17 cellular contexts compared by ENCODE assay signal in the genomic region with DNA sequence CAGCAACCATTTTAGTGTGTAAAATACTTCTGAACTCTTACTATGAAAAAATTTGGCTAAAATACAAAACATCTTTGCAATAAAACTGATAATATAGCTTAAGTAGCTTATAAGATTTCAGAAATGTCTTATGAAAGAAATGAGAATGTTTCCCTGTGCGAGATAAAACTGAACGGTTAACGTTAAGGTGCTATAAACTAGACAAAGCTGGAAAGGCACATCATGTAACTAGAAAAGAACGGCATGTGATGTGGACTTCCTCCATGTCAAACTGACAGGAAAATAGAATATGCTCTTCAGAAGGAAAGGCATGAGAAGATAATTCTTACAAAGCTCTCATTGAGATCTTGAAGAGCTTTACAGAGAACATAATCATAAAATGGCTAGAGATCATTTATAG. TPM values are rescaled to one million over a fixed set of nuclear protein-coding genes. Genes with fewer than 3 reads are reported as not detected.
A peak's percentile ranks its signal among the peaks of the same experiment; 100 is the strongest.
DNase-seq lines count a peak whose midpoint lies in the region; ATAC-seq, FAIRE-seq and TF ChIP-seq lines count a peak whose summit lies in the region.
"Had no signal": no experiment of that assay in that cellular context is flagged by ENCODE, and none has a peak within 500 bp of the region (broad histone marks: within the 10 kb centered on the region; RNA-seq: fewer than 3 reads in every experiment).

No MANE protein-coding gene starts in this region.

- H2BK120ac ChIP-seq in H1 (replicated peaks; ENCODE audit: low read depth, low read length), result no peak overlapping the region

- H3K27me3 Mint-ChIP-seq in activated T-cell treated with anti-CD3 and anti-CD28 coated beads, Interleukin-2, amount 50 U/mL, for 24 hours, result no peaks in the 10 kb centered on the region
- H3K27me3 Mint-ChIP-seq in activated T-cell treated with anti-CD3 and anti-CD28 coated beads, Interleukin-2, amount 50 U/mL, for 4 hours (ENCODE audit: low read depth), result no peaks in the 10 kb centered on the region
- no peaks in the 10 kb centered on the region for H3K27me3 Mint-ChIP-seq in IgD-negative memory B cell
- H3K27me3 Mint-ChIP-seq: stimulated activated naive CD8-positive, alpha-beta T cell treated with anti-CD3 and anti-CD28 coated beads, Interleukin-15, amount 100 ng/mL, for 72 hours had no signal

- H3K18ac ChIP-seq in H1 (ENCODE audit: extremely low read depth, low read length), result no peak overlapping the region

- H3K23me2 ChIP-seq in H1 (ENCODE audit: low read depth, low read length), result no peaks in the 10 kb centered on the region

- H3K4me3 Mint-ChIP-seq in activated T-cell treated with anti-CD3 and anti-CD28 coated beads, Interleukin-2, amount 50 U/mL, for 24 hours, result no peak overlapping the region
- H3K4me3 Mint-ChIP-seq in activated T-cell treated with anti-CD3 and anti-CD28 coated beads, Interleukin-2, amount 50 U/mL, for 4 hours, result no peak overlapping the region
- no peak overlapping the region for H3K4me3 Mint-ChIP-seq in IgD-negative memory B cell
- H3K4me3 Mint-ChIP-seq: stimulated activated naive CD8-positive, alpha-beta T cell treated with anti-CD3 and anti-CD28 coated beads, Interleukin-15, amount 100 ng/mL, for 72 hours had no signal

- H3K9me2 ChIP-seq in neural cell (ENCODE audit: insufficient read depth, low read length), result no peaks in the 10 kb centered on the region

- no peak overlapping the region for H4K91ac ChIP-seq in H1 (replicated peaks; ENCODE audit: insufficient read length, low read length)

- H3K79me2 ChIP-seq in H1 (ENCODE audit: control insufficient read depth in 1 of 2, insufficient read depth in 2 of 2, low read length in 2 of 2) (peaks cover 5 to 94% of the 10 kb centered on the region in 2 experiments; a peak in 3 of 4 replicates), neural cell (replicated peaks; ENCODE audit: insufficient read depth, low read length) (peaks cover 39% of the 10 kb centered on the region)

- H3K79me1 ChIP-seq in H1 (ENCODE audit: low read depth, low read length), result no peaks in the 10 kb centered on the region

- TF ChIP-seq CTCF in H1 (IDR thresholded peaks at IDR 0.05; ENCODE audit: control extremely low read depth in 1 of 3, insufficient read depth in 1 of 3, low read depth in 1 of 3, low read length in 3 of 3) (no peak), neural cell (IDR thresholded peaks at IDR 0.05; ENCODE audit: poor library complexity, severe bottlenecking) (no peak)

- H4K20me1 ChIP-seq in H1 (replicated peaks in 1 of 2; ENCODE audit: control insufficient read depth in 1 of 2, insufficient read depth in 2 of 2, low read length in 2 of 2) (peaks cover 0 to 5% of the 10 kb centered on the region in 2 experiments), neural cell (ENCODE audit: insufficient read depth) (no peaks in the 10 kb centered on the region)

- no peaks in the 10 kb centered on the region for H3F3A ChIP-seq in neural cell (ENCODE audit: insufficient read depth, low read length, poor library complexity, severe bottlenecking)

- no peak overlapping the region for H2AK5ac ChIP-seq in H1 (ENCODE audit: low read depth, low read length)

- H3K9me3 Mint-ChIP-seq in activated T-cell treated with anti-CD3 and anti-CD28 coated beads, Interleukin-2, amount 50 U/mL, for 24 hours, result peaks cover 21% of the 10 kb centered on the region
- peaks cover 4% of the 10 kb centered on the region for H3K9me3 Mint-ChIP-seq in activated T-cell treated with anti-CD3 and anti-CD28 coated beads, Interleukin-2, amount 50 U/mL, for 4 hours
- H3K9me3 Mint-ChIP-seq in IgD-negative memory B cell, result peaks cover 0 to 3% (median 2%) of the 10 kb centered on the region in 3 donors

- H3K9ac ChIP-seq in H1 (replicated peaks in 1 of 4; ENCODE audit: extremely low read depth in 1 of 4, low read depth in 3 of 4, low read length in 3 of 4) (no peak overlapping the region), neural cell (ENCODE audit: low read length) (no peak overlapping the region)

- POLR2A ChIA-PET in H1 (lab: Charles Lee; ENCODE audit: partially characterized antibody), result interaction anchor here (1.5 to 1.6 kb wide), 2 partner anchors 11 to 35 kb away, joined by 3 read pairs; no protein-coding TSS in a partner anchor

- H3K4me1 ChIP-seq in H1 (replicated peaks in 1 of 4; ENCODE audit: control insufficient read depth in 3 of 4, insufficient read depth in 4 of 4, low read length in 3 of 4), result peaks cover 2 to 13% (median 7%) of the 10 kb centered on the region in 4 experiments; a peak in 5 of 7 replicates
- H3K4me1 ChIP-seq: uterus had no signal

- DNase-seq in activated T-cell treated with anti-CD3 and anti-CD28 coated beads, Interleukin-2, amount 50 U/mL, for 24 hours, result no peak
- DNase-seq in activated T-cell treated with anti-CD3 and anti-CD28 coated beads, Interleukin-2, amount 50 U/mL, for 4 hours, result no peak
- DNase-seq in H1 (ENCODE audit: low read depth in 1 of 2, low spot score in 2 of 2) (no peak), NCI-H2227 treated with DMSO at 0.1 percent for 48 hours (lab: John Stamatoyannopoulos, UW) (no peak)
- DNase-seq: activated gamma-delta T cell treated with Interleukin-2 at 50 U/mL for 16 hours; brain microvascular endothelial cell; dorsolateral prefrontal cortex; kidney glomerular epithelial cell; NCI-H1092; NCI-H2171 treated with DMSO at 0.1 percent for 48 hours; SJCRH30; stimulated activated naive CD8-positive, alpha-beta T cell treated with anti-CD3 and anti-CD28 coated beads, Interleukin-15, amount 100 ng/mL, for 72 hours; uterus had no signal

- no peak overlapping the region for H3K56ac ChIP-seq in H1 (replicated peaks; ENCODE audit: insufficient read length, low read depth, low read length)

- H3K4me2 ChIP-seq in H1 (ENCODE audit: insufficient read depth in 1 of 2, low read depth in 2 of 2, low read length in 2 of 2) (no peak overlapping the region), neural cell (ENCODE audit: low read length) (no peak overlapping the region)

- no peak overlapping the region for H4K8ac ChIP-seq in H1 (ENCODE audit: extremely low read depth, insufficient read depth, low read length)

- peak overlapping the region; percentile 51 for H3K27ac Mint-ChIP-seq in activated T-cell treated with anti-CD3 and anti-CD28 coated beads, Interleukin-2, amount 50 U/mL, for 24 hours
- H3K27ac Mint-ChIP-seq in IgD-negative memory B cell, result peak overlapping the region in 2 of 3 donors; percentile 29 to 79
- H3K27ac Mint-ChIP-seq: stimulated activated naive CD8-positive, alpha-beta T cell treated with anti-CD3 and anti-CD28 coated beads, Interleukin-15, amount 100 ng/mL, for 72 hours had no signal

- H3K27ac ChIP-seq in H1 (ENCODE audit: low read depth, low read length) (no peak overlapping the region), neural cell (ENCODE audit: low read length) (no peak overlapping the region)
- H3K27ac ChIP-seq: brain microvascular endothelial cell, SJCRH30 had no signal

- H3K4ac ChIP-seq in H1 (replicated peaks; ENCODE audit: insufficient read length, low read depth, low read length), result no peak overlapping the region

- no peak overlapping the region for H2BK12ac ChIP-seq in H1 (ENCODE audit: low read depth, low read length)

- H3K36me3 Mint-ChIP-seq in activated T-cell treated with anti-CD3 and anti-CD28 coated beads, Interleukin-2, amount 50 U/mL, for 24 hours (ENCODE audit: low read depth), result peaks cover 60% of the 10 kb centered on the region
- H3K36me3 Mint-ChIP-seq in activated T-cell treated with anti-CD3 and anti-CD28 coated beads, Interleukin-2, amount 50 U/mL, for 4 hours (ENCODE audit: insufficient read depth), result peaks cover 25% of the 10 kb centered on the region
- peaks cover 16% of the 10 kb centered on the region for H3K36me3 Mint-ChIP-seq in IgD-negative memory B cell

- H3K9me3 ChIP-seq in H1 (ENCODE audit: insufficient read depth in 2 of 2, low read depth in 1 of 2, low read length in 1 of 2) (no peaks in the 10 kb centered on the region), neural cell (ENCODE audit: low read length) (peaks cover 9% of the 10 kb centered on the region)

- H2AFZ ChIP-seq in H1 (ENCODE audit: low read length) (no peak overlapping the region), neural cell (ENCODE audit: low read depth, low read length) (no peak overlapping the region)

- ATAC-seq in activated T-cell treated with anti-CD3 and anti-CD28 coated beads, Interleukin-2, amount 50 U/mL, for 4 hours, result no peak
- no peak for ATAC-seq in GM19467 (IDR thresholded peaks at IDR 0.05; ENCODE audit: unreplicated experiment)
- no peak for ATAC-seq in HG02852 (IDR thresholded peaks at IDR 0.05; ENCODE audit: unreplicated experiment)
- ATAC-seq: stimulated activated naive CD8-positive, alpha-beta T cell treated with anti-CD3 and anti-CD28 coated beads, Interleukin-15, amount 100 ng/mL, for 72 hours had no signal

- no peak overlapping the region for H2BK20ac ChIP-seq in H1 (ENCODE audit: low read length)

- no peak overlapping the region for H3K23ac ChIP-seq in H1 (ENCODE audit: insufficient read length)

- H3K36me3 ChIP-seq in H1 (ENCODE audit: control insufficient read depth in 2 of 4, insufficient read depth in 4 of 4, low read length in 3 of 4) (peaks cover 0 to 2% (median 0%) of the 10 kb centered on the region in 4 experiments; a peak in 2 of 8 replicates), neural cell (ENCODE audit: insufficient read depth, low read length) (no peaks in the 10 kb centered on the region)
- H3K36me3 ChIP-seq: brain microvascular endothelial cell, uterus had no signal

- TF ChIP-seq EP300 in H1 (IDR thresholded peaks at IDR 0.05; ENCODE audit: borderline replicate concordance in 1 of 2, low read depth in 2 of 2, low read length in 2 of 2), result no peak
- TF ChIP-seq EP300 in neural cell (conservative IDR thresholded peaks at IDR 0.05; ENCODE audit: poor library complexity, severe bottlenecking), result no peak

- no peak overlapping the region for H2BK5ac ChIP-seq in H1 (ENCODE audit: low read depth, low read length)

- peak overlapping the region; percentile 65; the same call in 1 of the 2 replicates for H2BK15ac ChIP-seq in H1 (ENCODE audit: low read length)

- no peak for TF ChIP-seq POLR2A in H1 (IDR thresholded peaks at IDR 0.05; ENCODE audit: control extremely low read depth in 1 of 2, low read depth in 2 of 2, low read length in 2 of 2)

- no peak overlapping the region for H3K14ac ChIP-seq in H1 (ENCODE audit: insufficient read length)

- 83% methylated on average over 4 of the region's 4 CpGs; no CpG with 5 or more reads in 1 of the 2 experiments for WGBS in H1 (ENCODE audit: extremely low coverage in 1 of 2, insufficient coverage in 1 of 2, insufficient read length in 1 of 2, insufficient replicate concordance in 2 of 2, low coverage in 1 of 2, low lambda C conversion rate in 2 of 2, missing lambda C conversion rate in 1 of 2), 2 experiments

- no peak for FAIRE-seq in H1 (lab: Jason Lieb, UNC)

- H3K4me3 ChIP-seq in H1 (ENCODE audit: extremely low read depth in 1 of 4, insufficient read depth in 2 of 4, low read depth in 3 of 4, low read length in 4 of 4), result no peak overlapping the region
- peak overlapping the region; percentile 10 for H3K4me3 ChIP-seq in neural cell (ENCODE audit: low read length)
- H3K4me3 ChIP-seq: SJCRH30, uterus had no signal

- no peaks in the 10 kb centered on the region for H3K27me3 ChIP-seq in H1 (replicated peaks in 1 of 4; ENCODE audit: control insufficient read depth in 3 of 4, extremely low read depth in 1 of 4, insufficient read depth in 3 of 4, low read length in 3 of 4)
- H3K27me3 ChIP-seq in neural cell (ENCODE audit: insufficient read depth, low read depth, low read length), result no peaks in the 10 kb centered on the region
- H3K27me3 ChIP-seq: brain microvascular endothelial cell, dorsolateral prefrontal cortex, SJCRH30, uterus had no signal

- no peak overlapping the region for H4K5ac ChIP-seq in H1 (ENCODE audit: insufficient read length, low read depth, low read length)

- CTCF ChIA-PET in H1 (lab: Charles Lee; ENCODE audit: partially characterized antibody), result interaction anchor here (0.6 to 1.5 kb wide), 3 partner anchors 14 to 696 kb away, joined by 3 to 4 read pairs (median 4); no protein-coding TSS in a partner anchor

- no peak for TF ChIP-seq RAD21 in H1 (IDR thresholded peaks at IDR 0.05 in 1 of 2, conservative IDR thresholded peaks at IDR 0.05 in 1 of 2; ENCODE audit: low read depth in 2 of 2, low read length in 2 of 2)
- TF ChIP-seq RAD21 in neural cell (conservative IDR thresholded peaks at IDR 0.05), result no peak

- H3K4me1 Mint-ChIP-seq in activated T-cell treated with anti-CD3 and anti-CD28 coated beads, Interleukin-2, amount 50 U/mL, for 24 hours (ENCODE audit: low read depth), result peaks cover 73% of the 10 kb centered on the region
- peaks cover 65% of the 10 kb centered on the region for H3K4me1 Mint-ChIP-seq in activated T-cell treated with anti-CD3 and anti-CD28 coated beads, Interleukin-2, amount 50 U/mL, for 4 hours (ENCODE audit: low read depth)
- H3K4me1 Mint-ChIP-seq in IgD-negative memory B cell, result peaks cover 57 to 70% (median 59%) of the 10 kb centered on the region in 3 donors

RNA-seq across cellular contexts. Expression of gene NCK1, which starts 36.5 kb away (rescaled TPM):
- 10 to 100 TPM; 25.7 to 31.2 (median 30.0) TPM for total RNA-seq in activated T-cell treated with anti-CD3 and anti-CD28 coated beads, Interleukin-2, amount 50 U/mL, for 4 hours
- polyA plus RNA-seq in IgD-negative memory B cell (31.9 TPM), H1 (2011; rRNA removed) (5.1 and 10.0 TPM in 2 replicates), neural cell (21.5 and 22.4 TPM in 2 replicates)
- 28.5 and 28.7 TPM in 2 replicates for total RNA-seq in H1 (2021; fragmentation: NEBNext Ultra II Directional; extraction: Animal tissue kit (Norgen Biotek cat#: 25700))
- polyA plus RNA-seq in H1 (2011; cell fraction: cytosol; rRNA removed), result 14.8 TPM
- polyA plus RNA-seq in H1 (2011; cell fraction: nucleus; rRNA removed), result 2.0 TPM
- polyA plus RNA-seq in H1 (2012, experiment 1 of 2), result 13.8 to 27.7 TPM (median 18.4 TPM) in 4 replicates
- polyA plus RNA-seq in H1 (2012, experiment 2 of 2), result 1.8 TPM
- 18.5 TPM for polyA plus RNA-seq in H1 (2013, experiment 1 of 2)
- polyA plus RNA-seq in H1 (2013, experiment 2 of 2), result 20.6 TPM
- 18.7 and 22.4 TPM in 2 replicates for polyA minus RNA-seq in H1 (2011; rRNA and poly(A)+ RNA removed)
- 17.5 TPM for polyA minus RNA-seq in H1 (2011; cell fraction: cytosol; rRNA and poly(A)+ RNA removed)
- 24.4 TPM for polyA minus RNA-seq in H1 (2011; cell fraction: nucleus; rRNA and poly(A)+ RNA removed)
- polyA minus RNA-seq in neural cell, result 47.5 and 58.3 TPM in 2 replicates

RNA-seq across cellular contexts. Expression of gene IL20RB, which starts 59.2 kb away (rescaled TPM):
- total RNA-seq in activated T-cell treated with anti-CD3 and anti-CD28 coated beads, Interleukin-2, amount 50 U/mL, for 4 hours, result 1 to 10 TPM; 1.0 to 1.5 (median 1.1) TPM
- polyA plus RNA-seq in IgD-negative memory B cell (not detected), H1 (2011; rRNA removed) (1.8 and 3.3 TPM in 2 replicates), neural cell (2.0 and 3.0 TPM in 2 replicates)
- total RNA-seq in H1 (2021; fragmentation: NEBNext Ultra II Directional; extraction: Animal tissue kit (Norgen Biotek cat#: 25700)), result 1.6 and 2.6 TPM in 2 replicates
- 4.3 TPM for polyA plus RNA-seq in H1 (2011; cell fraction: cytosol; rRNA removed)
- polyA plus RNA-seq in H1 (2011; cell fraction: nucleus; rRNA removed), result 4.0 TPM
- 1.1 to 2.3 TPM (median 1.5 TPM) in 4 replicates for polyA plus RNA-seq in H1 (2012, experiment 1 of 2)
- polyA plus RNA-seq in H1 (2012, experiment 2 of 2), result 0.52 TPM
- polyA plus RNA-seq in H1 (2013, experiment 1 of 2), result 1.3 TPM
- polyA plus RNA-seq in H1 (2013, experiment 2 of 2), result 1.6 TPM
- polyA minus RNA-seq in H1 (2011; rRNA and poly(A)+ RNA removed), result 2.0 and 3.1 TPM in 2 replicates
- polyA minus RNA-seq in H1 (2011; cell fraction: cytosol; rRNA and poly(A)+ RNA removed), result 1.7 TPM
- 2.3 TPM for polyA minus RNA-seq in H1 (2011; cell fraction: nucleus; rRNA and poly(A)+ RNA removed)
- polyA minus RNA-seq in neural cell, result 0.58 and 1.5 TPM in 2 replicates
